Comparison of ENCODE assay signal across 1 cellular context in genomic region chr20:36591854-36592641, GRCh38.
TF ChIP-seq lines count a peak whose summit lies in the region.

No MANE protein-coding gene starts in this region.

TF ChIP-seq in GM12878, 131 proteins besides CTCF, POLR2A, EP300 and RAD21:
- TF ChIP-seq IKZF2 (IDR thresholded peaks at IDR 0.05): peak in 1 of 2 experiments; percentile 42; a peak in 2 of 4 replicates
- TF ChIP-seq ZBTB33 (IDR thresholded peaks at IDR 0.05): 0 out of 2 replicates have a peak, but pooled peaks have one; percentile 25
- no peak for TF ChIP-seq ESRRA (IDR thresholded peaks at IDR 0.05; ENCODE audit: low read length)
